ENCODE assay signal across 1 cellular context in genomic region chr11:9460322-9461067, GRCh38.
TF ChIP-seq lines count a peak whose summit lies in the region.

ZNF143 (plus strand) TSS chr11:9461012; CDS start chr11:9471309, 10,297 bp downstream.

TF ChIP-seq in GM23338, 12 proteins besides CTCF, POLR2A, EP300 and RAD21 (continued from another document):
- TF ChIP-seq ZNF462 (CRISPR knock-in tag; IDR thresholded peaks at IDR 0.05) (no peak), EZH2 (IDR thresholded peaks at IDR 0.05; ENCODE audit: low read depth, unreplicated experiment) (no peak), NANOG (IDR thresholded peaks at IDR 0.05; ENCODE audit: borderline replicate concordance) (no peak), EZH2phosphoT487 (IDR thresholded peaks at IDR 0.05; ENCODE audit: unreplicated experiment) (no peak), POLR2AphosphoS5 (IDR thresholded peaks at IDR 0.05; ENCODE audit: low read depth) (peak; percentile 83), ZNF331 (CRISPR knock-in tag; IDR thresholded peaks at IDR 0.05; ENCODE audit: low read depth) (no peak), REST (IDR thresholded peaks at IDR 0.05; ENCODE audit: unreplicated experiment) (no peak)
